1 cellular context compared by ENCODE assay signal in the genomic region with DNA sequence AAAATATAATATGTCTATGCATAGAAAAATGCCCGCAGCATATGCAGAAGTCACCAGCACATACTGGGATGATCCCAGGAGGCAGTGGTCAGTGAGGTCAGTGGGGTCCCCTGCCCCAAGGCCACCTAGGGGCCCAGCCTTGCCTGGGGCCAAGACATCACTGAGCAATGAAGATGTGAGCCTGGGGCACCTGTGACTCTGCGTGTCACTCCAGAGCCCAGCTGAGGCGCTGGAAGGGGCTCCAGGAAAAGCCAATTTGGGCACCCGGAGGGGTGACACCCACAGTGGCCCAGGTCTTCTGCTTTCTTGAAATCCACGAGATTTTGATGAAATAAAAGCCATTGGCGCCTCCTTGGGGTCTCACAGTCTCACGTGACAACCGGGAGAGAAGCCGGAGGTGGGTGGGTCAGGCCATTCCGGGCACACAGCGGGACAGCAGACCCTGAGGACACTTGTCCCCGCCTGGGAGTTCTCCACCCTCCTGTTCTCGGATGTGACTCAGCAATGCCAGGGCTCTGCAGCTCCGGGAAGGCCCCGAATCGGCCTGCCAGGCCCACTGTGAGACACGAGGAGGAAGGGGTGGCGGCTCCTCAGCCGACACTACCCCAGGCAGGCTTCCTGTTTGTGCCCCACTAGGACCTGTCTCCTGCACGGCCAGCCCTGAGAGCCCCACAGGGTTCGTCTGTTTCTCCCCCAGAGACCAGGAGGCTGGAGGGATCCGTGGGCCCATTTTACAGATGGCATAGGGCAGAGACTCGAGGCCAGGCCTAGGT.
TF ChIP-seq lines count a peak whose summit lies in the region.

No MANE protein-coding gene starts in this region.

TF ChIP-seq in HepG2, 621 proteins besides CTCF, POLR2A, EP300 and RAD21 (continued from another document and continues in another):
- TF ChIP-seq GABPA (IDR thresholded peaks at IDR 0.05; ENCODE audit: low read depth, low read length) (no peak), GABPA (CRISPR knock-in tag; IDR thresholded peaks at IDR 0.05; ENCODE audit: low read depth) (no peak), PPARG (CRISPR knock-in tag; conservative IDR thresholded peaks at IDR 0.05) (no peak), STAG1 (CRISPR knock-in tag; IDR thresholded peaks at IDR 0.05) (0 out of 2 replicates have a peak, but pooled peaks have one; percentile 12), NR2F1 (CRISPR knock-in tag; IDR thresholded peaks at IDR 0.05) (0 out of 4 replicates have a peak, but pooled peaks of 1 of the 2 experiments have one; percentile 4), RARG (CRISPR knock-in tag; IDR thresholded peaks at IDR 0.05; ENCODE audit: low read depth) (no peak), REL (CRISPR knock-in tag; conservative IDR thresholded peaks at IDR 0.05) (no peak), NRL (CRISPR knock-in tag; IDR thresholded peaks at IDR 0.05; ENCODE audit: borderline replicate concordance) (peak; percentile 48; the same call in 1 of the 2 replicates), ELF1 (CRISPR knock-in tag; IDR thresholded peaks at IDR 0.05) (no peak), ZNF343 (CRISPR knock-in tag; IDR thresholded peaks at IDR 0.05) (no peak), ZNF781 (CRISPR knock-in tag; IDR thresholded peaks at IDR 0.05; ENCODE audit: borderline replicate concordance, not compliant biosample characterization) (no peak), NONO (IDR thresholded peaks at IDR 0.05) (no peak), NONO (CRISPR knock-in tag; conservative IDR thresholded peaks at IDR 0.05) (no peak), ZNF333 (CRISPR knock-in tag; IDR thresholded peaks at IDR 0.05; ENCODE audit: borderline replicate concordance) (0 out of 2 replicates have a peak, but pooled peaks have one; percentile 58), ZKSCAN8 (CRISPR knock-in tag; IDR thresholded peaks at IDR 0.05; ENCODE audit: borderline replicate concordance) (no peak), ZNF557 (CRISPR knock-in tag; IDR thresholded peaks at IDR 0.05) (no peak), MYC (CRISPR knock-in tag; IDR thresholded peaks at IDR 0.05; ENCODE audit: borderline replicate concordance) (peak; percentile 33; the same call in 1 of the 2 replicates), NR2F6 (IDR thresholded peaks at IDR 0.05) (no peak), NR2F6 (CRISPR knock-in tag; IDR thresholded peaks at IDR 0.05) (no peak), FOSL2 (CRISPR knock-in tag; IDR thresholded peaks at IDR 0.05) (peak; percentile 65), RCOR2 (CRISPR knock-in tag; IDR thresholded peaks at IDR 0.05) (peak; percentile 20; the same call in 1 of the 2 replicates), KLF13 (CRISPR knock-in tag; IDR thresholded peaks at IDR 0.05) (no peak), STAT5B (CRISPR knock-in tag; IDR thresholded peaks at IDR 0.05) (no peak), XBP1 (CRISPR knock-in tag; IDR thresholded peaks at IDR 0.05) (no peak), CC2D1A (CRISPR knock-in tag; IDR thresholded peaks at IDR 0.05) (0 out of 2 replicates have a peak, but pooled peaks have one; percentile 52), ZNF772 (CRISPR knock-in tag; IDR thresholded peaks at IDR 0.05) (no peak), ZMYM2 (CRISPR knock-in tag; IDR thresholded peaks at IDR 0.05) (no peak), ZNF724P (CRISPR knock-in tag; IDR thresholded peaks at IDR 0.05; ENCODE audit: borderline replicate concordance) (no peak; the same call in 1 of the 2 replicates), NCOA1 (CRISPR knock-in tag; IDR thresholded peaks at IDR 0.05) (no peak), ZNF839 (CRISPR knock-in tag; IDR thresholded peaks at IDR 0.05; ENCODE audit: borderline replicate concordance) (no peak), ZNF432 (CRISPR knock-in tag; IDR thresholded peaks at IDR 0.05; ENCODE audit: borderline replicate concordance) (no peak), AKAP8 (CRISPR knock-in tag; IDR thresholded peaks at IDR 0.05) (0 out of 2 replicates have a peak, but pooled peaks have one; percentile 9), KAT2B (IDR thresholded peaks at IDR 0.05; ENCODE audit: borderline replicate concordance, low read depth, low read length) (no peak), PTBP1 (IDR thresholded peaks at IDR 0.05; ENCODE audit: low read depth, low read length, poor library complexity, severe bottlenecking) (no peak)
- TF ChIP-seq, protein P1, sequence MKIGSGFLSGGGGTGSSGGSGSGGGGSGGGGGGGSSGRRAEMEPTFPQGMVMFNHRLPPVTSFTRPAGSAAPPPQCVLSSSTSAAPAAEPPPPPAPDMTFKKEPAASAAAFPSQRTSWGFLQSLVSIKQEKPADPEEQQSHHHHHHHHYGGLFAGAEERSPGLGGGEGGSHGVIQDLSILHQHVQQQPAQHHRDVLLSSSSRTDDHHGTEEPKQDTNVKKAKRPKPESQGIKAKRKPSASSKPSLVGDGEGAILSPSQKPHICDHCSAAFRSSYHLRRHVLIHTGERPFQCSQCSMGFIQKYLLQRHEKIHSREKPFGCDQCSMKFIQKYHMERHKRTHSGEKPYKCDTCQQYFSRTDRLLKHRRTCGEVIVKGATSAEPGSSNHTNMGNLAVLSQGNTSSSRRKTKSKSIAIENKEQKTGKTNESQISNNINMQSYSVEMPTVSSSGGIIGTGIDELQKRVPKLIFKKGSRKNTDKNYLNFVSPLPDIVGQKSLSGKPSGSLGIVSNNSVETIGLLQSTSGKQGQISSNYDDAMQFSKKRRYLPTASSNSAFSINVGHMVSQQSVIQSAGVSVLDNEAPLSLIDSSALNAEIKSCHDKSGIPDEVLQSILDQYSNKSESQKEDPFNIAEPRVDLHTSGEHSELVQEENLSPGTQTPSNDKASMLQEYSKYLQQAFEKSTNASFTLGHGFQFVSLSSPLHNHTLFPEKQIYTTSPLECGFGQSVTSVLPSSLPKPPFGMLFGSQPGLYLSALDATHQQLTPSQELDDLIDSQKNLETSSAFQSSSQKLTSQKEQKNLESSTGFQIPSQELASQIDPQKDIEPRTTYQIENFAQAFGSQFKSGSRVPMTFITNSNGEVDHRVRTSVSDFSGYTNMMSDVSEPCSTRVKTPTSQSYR (CRISPR knock-in tag; IDR thresholded peaks at IDR 0.05; ENCODE audit: borderline replicate concordance): 0 out of 2 replicates have a peak, but pooled peaks have one; percentile 17
- TF ChIP-seq, protein P2, sequence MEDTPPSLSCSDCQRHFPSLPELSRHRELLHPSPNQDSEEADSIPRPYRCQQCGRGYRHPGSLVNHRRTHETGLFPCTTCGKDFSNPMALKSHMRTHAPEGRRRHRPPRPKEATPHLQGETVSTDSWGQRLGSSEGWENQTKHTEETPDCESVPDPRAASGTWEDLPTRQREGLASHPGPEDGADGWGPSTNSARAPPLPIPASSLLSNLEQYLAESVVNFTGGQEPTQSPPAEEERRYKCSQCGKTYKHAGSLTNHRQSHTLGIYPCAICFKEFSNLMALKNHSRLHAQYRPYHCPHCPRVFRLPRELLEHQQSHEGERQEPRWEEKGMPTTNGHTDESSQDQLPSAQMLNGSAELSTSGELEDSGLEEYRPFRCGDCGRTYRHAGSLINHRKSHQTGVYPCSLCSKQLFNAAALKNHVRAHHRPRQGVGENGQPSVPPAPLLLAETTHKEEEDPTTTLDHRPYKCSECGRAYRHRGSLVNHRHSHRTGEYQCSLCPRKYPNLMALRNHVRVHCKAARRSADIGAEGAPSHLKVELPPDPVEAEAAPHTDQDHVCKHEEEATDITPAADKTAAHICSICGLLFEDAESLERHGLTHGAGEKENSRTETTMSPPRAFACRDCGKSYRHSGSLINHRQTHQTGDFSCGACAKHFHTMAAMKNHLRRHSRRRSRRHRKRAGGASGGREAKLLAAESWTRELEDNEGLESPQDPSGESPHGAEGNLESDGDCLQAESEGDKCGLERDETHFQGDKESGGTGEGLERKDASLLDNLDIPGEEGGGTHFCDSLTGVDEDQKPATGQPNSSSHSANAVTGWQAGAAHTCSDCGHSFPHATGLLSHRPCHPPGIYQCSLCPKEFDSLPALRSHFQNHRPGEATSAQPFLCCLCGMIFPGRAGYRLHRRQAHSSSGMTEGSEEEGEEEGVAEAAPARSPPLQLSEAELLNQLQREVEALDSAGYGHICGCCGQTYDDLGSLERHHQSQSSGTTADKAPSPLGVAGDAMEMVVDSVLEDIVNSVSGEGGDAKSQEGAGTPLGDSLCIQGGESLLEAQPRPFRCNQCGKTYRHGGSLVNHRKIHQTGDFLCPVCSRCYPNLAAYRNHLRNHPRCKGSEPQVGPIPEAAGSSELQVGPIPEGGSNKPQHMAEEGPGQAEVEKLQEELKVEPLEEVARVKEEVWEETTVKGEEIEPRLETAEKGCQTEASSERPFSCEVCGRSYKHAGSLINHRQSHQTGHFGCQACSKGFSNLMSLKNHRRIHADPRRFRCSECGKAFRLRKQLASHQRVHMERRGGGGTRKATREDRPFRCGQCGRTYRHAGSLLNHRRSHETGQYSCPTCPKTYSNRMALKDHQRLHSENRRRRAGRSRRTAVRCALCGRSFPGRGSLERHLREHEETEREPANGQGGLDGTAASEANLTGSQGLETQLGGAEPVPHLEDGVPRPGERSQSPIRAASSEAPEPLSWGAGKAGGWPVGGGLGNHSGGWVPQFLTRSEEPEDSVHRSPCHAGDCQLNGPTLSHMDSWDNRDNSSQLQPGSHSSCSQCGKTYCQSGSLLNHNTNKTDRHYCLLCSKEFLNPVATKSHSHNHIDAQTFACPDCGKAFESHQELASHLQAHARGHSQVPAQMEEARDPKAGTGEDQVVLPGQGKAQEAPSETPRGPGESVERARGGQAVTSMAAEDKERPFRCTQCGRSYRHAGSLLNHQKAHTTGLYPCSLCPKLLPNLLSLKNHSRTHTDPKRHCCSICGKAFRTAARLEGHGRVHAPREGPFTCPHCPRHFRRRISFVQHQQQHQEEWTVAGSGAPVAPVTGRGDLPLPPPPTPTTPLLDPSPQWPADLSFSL (CRISPR knock-in tag; IDR thresholded peaks at IDR 0.05): no peak
- TF ChIP-seq, protein P3, sequence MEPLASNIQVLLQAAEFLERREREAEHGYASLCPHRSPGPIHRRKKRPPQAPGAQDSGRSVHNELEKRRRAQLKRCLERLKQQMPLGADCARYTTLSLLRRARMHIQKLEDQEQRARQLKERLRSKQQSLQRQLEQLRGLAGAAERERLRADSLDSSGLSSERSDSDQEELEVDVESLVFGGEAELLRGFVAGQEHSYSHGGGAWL (CRISPR knock-in tag; IDR thresholded peaks at IDR 0.05): no peak; the same call in 1 of the 2 replicates
- TF ChIP-seq, protein P4, sequence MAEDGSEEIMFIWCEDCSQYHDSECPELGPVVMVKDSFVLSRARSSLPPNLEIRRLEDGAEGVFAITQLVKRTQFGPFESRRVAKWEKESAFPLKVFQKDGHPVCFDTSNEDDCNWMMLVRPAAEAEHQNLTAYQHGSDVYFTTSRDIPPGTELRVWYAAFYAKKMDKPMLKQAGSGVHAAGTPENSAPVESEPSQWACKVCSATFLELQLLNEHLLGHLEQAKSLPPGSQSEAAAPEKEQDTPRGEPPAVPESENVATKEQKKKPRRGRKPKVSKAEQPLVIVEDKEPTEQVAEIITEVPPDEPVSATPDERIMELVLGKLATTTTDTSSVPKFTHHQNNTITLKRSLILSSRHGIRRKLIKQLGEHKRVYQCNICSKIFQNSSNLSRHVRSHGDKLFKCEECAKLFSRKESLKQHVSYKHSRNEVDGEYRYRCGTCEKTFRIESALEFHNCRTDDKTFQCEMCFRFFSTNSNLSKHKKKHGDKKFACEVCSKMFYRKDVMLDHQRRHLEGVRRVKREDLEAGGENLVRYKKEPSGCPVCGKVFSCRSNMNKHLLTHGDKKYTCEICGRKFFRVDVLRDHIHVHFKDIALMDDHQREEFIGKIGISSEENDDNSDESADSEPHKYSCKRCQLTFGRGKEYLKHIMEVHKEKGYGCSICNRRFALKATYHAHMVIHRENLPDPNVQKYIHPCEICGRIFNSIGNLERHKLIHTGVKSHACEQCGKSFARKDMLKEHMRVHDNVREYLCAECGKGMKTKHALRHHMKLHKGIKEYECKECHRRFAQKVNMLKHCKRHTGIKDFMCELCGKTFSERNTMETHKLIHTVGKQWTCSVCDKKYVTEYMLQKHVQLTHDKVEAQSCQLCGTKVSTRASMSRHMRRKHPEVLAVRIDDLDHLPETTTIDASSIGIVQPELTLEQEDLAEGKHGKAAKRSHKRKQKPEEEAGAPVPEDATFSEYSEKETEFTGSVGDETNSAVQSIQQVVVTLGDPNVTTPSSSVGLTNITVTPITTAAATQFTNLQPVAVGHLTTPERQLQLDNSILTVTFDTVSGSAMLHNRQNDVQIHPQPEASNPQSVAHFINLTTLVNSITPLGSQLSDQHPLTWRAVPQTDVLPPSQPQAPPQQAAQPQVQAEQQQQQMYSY (CRISPR knock-in tag; IDR thresholded peaks at IDR 0.05): no peak
- TF ChIP-seq, protein P5, sequence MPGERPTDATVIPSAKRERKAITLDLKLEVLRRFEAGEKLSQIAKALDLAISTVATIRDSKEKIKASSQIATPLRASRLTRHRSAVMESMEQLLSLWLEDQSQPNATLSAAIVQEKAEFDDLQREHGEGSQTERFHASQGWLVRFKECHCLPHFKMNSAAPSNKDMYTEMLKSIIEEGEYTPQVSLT (CRISPR knock-in tag; IDR thresholded peaks at IDR 0.05; ENCODE audit: borderline replicate concordance, low read depth): no peak
- TF ChIP-seq, protein P6, sequence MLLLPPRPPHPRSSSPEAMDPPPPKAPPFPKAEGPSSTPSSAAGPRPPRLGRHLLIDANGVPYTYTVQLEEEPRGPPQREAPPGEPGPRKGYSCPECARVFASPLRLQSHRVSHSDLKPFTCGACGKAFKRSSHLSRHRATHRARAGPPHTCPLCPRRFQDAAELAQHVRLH (CRISPR knock-in tag; IDR thresholded peaks at IDR 0.05; ENCODE audit: borderline replicate concordance, low read depth): peak; percentile 54; the same call in 1 of the 2 replicates
- TF ChIP-seq, protein P7, sequence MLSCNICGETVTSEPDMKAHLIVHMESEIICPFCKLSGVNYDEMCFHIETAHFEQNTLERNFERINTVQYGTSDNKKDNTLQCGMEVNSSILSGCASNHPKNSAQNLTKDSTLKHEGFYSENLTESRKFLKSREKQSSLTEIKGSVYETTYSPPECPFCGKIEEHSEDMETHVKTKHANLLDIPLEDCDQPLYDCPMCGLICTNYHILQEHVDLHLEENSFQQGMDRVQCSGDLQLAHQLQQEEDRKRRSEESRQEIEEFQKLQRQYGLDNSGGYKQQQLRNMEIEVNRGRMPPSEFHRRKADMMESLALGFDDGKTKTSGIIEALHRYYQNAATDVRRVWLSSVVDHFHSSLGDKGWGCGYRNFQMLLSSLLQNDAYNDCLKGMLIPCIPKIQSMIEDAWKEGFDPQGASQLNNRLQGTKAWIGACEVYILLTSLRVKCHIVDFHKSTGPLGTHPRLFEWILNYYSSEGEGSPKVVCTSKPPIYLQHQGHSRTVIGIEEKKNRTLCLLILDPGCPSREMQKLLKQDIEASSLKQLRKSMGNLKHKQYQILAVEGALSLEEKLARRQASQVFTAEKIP (CRISPR knock-in tag; IDR thresholded peaks at IDR 0.05; ENCODE audit: borderline replicate concordance): no peak
- TF ChIP-seq, protein P8, sequence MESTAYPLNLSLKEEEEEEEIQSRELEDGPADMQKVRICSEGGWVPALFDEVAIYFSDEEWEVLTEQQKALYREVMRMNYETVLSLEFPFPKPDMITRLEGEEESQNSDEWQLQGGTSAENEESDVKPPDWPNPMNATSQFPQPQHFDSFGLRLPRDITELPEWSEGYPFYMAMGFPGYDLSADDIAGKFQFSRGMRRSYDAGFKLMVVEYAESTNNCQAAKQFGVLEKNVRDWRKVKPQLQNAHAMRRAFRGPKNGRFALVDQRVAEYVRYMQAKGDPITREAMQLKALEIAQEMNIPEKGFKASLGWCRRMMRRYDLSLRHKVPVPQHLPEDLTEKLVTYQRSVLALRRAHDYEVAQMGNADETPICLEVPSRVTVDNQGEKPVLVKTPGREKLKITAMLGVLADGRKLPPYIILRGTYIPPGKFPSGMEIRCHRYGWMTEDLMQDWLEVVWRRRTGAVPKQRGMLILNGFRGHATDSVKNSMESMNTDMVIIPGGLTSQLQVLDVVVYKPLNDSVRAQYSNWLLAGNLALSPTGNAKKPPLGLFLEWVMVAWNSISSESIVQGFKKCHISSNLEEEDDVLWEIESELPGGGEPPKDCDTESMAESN (CRISPR knock-in tag; conservative IDR thresholded peaks at IDR 0.05): no peak
